Comparison of ENCODE assay signal across 6 cellular contexts in the genomic region with DNA sequence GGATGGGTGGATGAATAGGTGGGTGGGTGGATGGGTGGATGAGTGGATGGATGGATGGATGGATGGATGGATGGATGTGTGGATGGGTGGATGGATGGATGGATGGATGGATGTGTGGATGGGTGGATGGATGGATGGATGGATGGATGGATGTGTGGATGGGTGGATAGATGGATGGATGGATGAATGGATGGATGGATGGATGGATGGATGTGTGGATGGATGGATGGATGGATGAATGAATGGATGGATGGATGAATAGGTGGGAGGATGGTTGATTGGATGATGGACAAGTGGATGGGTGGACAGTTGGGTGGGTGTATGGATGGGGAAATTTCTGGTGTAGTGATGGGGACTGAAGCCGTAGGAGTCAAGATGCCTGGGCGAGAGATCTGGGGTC. TPM values are rescaled to one million over a fixed set of nuclear protein-coding genes. Genes with fewer than 3 reads are reported as not detected.
"Had no signal": no experiment of that assay in that cellular context is flagged by ENCODE, and none has a peak within 500 bp of the region (broad histone marks: within the 10 kb centered on the region; RNA-seq: fewer than 3 reads in every experiment).

No MANE protein-coding gene starts in this region.

RNA-seq across cellular contexts. Expression of gene CELF5, which starts 11.1 kb away (rescaled TPM):
- total RNA-seq: activated B cell treated with CpG ODN at 0.5 μM for 24 hours; activated naive CD4-positive, alpha-beta T cell treated with anti-CD3 and anti-CD28 coated beads for 36 hours; ascending aorta; bronchial epithelial cell had no signal

RNA-seq across cellular contexts. Expression of gene S1PR4, which starts 57.0 kb away (rescaled TPM):
- total RNA-seq: cardiac muscle cell, chondrocyte had no signal
- polyA plus RNA-seq: cardiac muscle cell had no signal
